In the genomic region with DNA sequence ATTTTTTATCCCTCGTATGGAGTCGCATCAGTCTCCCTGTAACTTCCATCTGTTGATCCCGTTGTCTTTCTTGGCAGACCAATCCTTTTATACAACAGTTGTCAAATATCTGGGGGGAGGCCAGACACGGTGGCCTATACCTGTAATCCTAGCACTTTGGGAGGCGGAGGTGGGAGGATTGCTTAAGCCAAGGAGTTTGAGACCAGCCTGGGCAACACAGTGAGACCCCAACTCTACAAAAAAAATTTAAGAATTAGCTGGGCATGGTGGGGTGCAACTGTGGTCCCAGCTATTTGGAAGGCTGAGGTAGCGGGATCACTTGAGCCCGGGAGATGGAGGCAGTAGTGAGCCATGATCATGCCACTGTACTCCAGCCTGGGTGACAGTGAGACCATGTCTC, we compare ENCODE assay signal across 13 cellular contexts. TPM values are rescaled to one million over a fixed set of nuclear protein-coding genes. Genes with fewer than 3 reads are reported as not detected.
DNase-seq lines count a peak whose midpoint lies in the region; ATAC-seq, FAIRE-seq and TF ChIP-seq lines count a peak whose summit lies in the region.
"Had no signal": no experiment of that assay in that cellular context is flagged by ENCODE, and none has a peak within 500 bp of the region (broad histone marks: within the 10 kb centered on the region; RNA-seq: fewer than 3 reads in every experiment).

No MANE protein-coding gene starts in this region.

- H3K56ac ChIP-seq in H1 (replicated peaks; ENCODE audit: insufficient read length, low read depth, low read length) = no peak overlapping the region

- no peak overlapping the region for H2BK20ac ChIP-seq in H1 (ENCODE audit: low read length)

- H4K20me1 ChIP-seq in OCI-LY3 (ENCODE audit: insufficient read depth, low read length) = peaks cover 12% of the 10 kb centered on the region; the same call in 1 of the 2 replicates
- H4K20me1 ChIP-seq in H1 (replicated peaks in 1 of 2; ENCODE audit: control insufficient read depth in 1 of 2, insufficient read depth in 2 of 2, low read length in 2 of 2) = peaks cover 0 to 8% of the 10 kb centered on the region in 2 experiments

- H3K4me1 Mint-ChIP-seq in activated CD4-positive, alpha-beta T cell treated with anti-CD3 and anti-CD28 coated beads for 36 hours = peaks cover 61% of the 10 kb centered on the region

- CTCF ChIA-PET in activated CD4-positive, alpha-beta T cell treated with anti-CD3 and anti-CD28 coated beads for 36 hours (lab: Charles Lee) = interaction anchor here (0.8 to 6.1 kb wide), 13 partner anchors 9 to 555 kb away, joined by 3 to 50 read pairs (median 7); a partner anchor contains a TSS
- CTCF ChIA-PET in H1 (lab: Charles Lee; ENCODE audit: partially characterized antibody) = interaction anchor here (0.9 to 3.4 kb wide), 5 partner anchors 9 to 67 kb away, joined by 3 to 18 read pairs (median 3); a partner anchor contains a TSS

- intact Hi-C loops in activated CD4-positive, alpha-beta T cell treated with anti-CD3 and anti-CD28 coated beads for 36 hours (cut with DNase I, micrococcal nuclease) = loop anchor here (5.0 kb wide), 3 partner anchors 236 to 799 kb away; a partner anchor contains a TSS

- H3K4ac ChIP-seq in H1 (replicated peaks; ENCODE audit: insufficient read length, low read depth, low read length) (no peak overlapping the region), trophoblast cell (ENCODE audit: low read depth, low read length) (peak overlapping the region; percentile 18)

- POLR2A ChIA-PET in activated CD4-positive, alpha-beta T cell treated with anti-CD3 and anti-CD28 coated beads for 36 hours (lab: Charles Lee) = interaction anchor here (1.2 kb wide), 1 partner anchor 301 kb away, joined by 4 read pairs; no protein-coding TSS in a partner anchor
- POLR2A ChIA-PET in H1 (lab: Charles Lee; ENCODE audit: partially characterized antibody) = interaction anchor here (1.2 to 8.5 kb wide), 3 partner anchors 9 to 30 kb away, joined by 4 to 73 read pairs (median 7); a partner anchor contains a TSS

- H3K36me3 ChIP-seq in OCI-LY3 (replicated peaks; ENCODE audit: low read depth, low read length) (peaks cover 45% of the 10 kb centered on the region), H1 (ENCODE audit: control insufficient read depth in 2 of 4, insufficient read depth in 4 of 4, low read length in 3 of 4) (peaks cover 15 to 55% (median 36%) of the 10 kb centered on the region in 4 experiments), trophoblast cell (ENCODE audit: control insufficient read depth in 1 of 2, insufficient read depth in 2 of 2, low read length in 2 of 2) (peaks cover 7 to 21% of the 10 kb centered on the region in 2 experiments)

- ATAC-seq in activated CD4-positive, alpha-beta T cell treated with anti-CD3 and anti-CD28 coated beads for 36 hours = no peak
- ATAC-seq in HG02852 (IDR thresholded peaks at IDR 0.05; ENCODE audit: unreplicated experiment) = no peak
- ATAC-seq in GM19035 (IDR thresholded peaks at IDR 0.05; ENCODE audit: unreplicated experiment) = no peak

- no peak for TF ChIP-seq POLR2A in H1 (IDR thresholded peaks at IDR 0.05; ENCODE audit: control extremely low read depth in 1 of 2, low read depth in 2 of 2, low read length in 2 of 2)

- no peaks in the 10 kb centered on the region for H3K27me3 ChIP-seq in OCI-LY3 (ENCODE audit: low read depth, low read length)
- no peaks in the 10 kb centered on the region for H3K27me3 ChIP-seq in H1 (replicated peaks in 1 of 4; ENCODE audit: control insufficient read depth in 3 of 4, extremely low read depth in 1 of 4, insufficient read depth in 3 of 4, low read length in 3 of 4)
- H3K27me3 ChIP-seq in trophoblast cell (ENCODE audit: insufficient read depth, low read length) = no peaks in the 10 kb centered on the region
- H3K27me3 ChIP-seq: transverse colon had no signal

- 96% methylated on average over 7 of the region's 7 CpGs; no CpG with 5 or more reads in 1 of the 2 experiments for WGBS in H1 (ENCODE audit: extremely low coverage in 1 of 2, insufficient coverage in 1 of 2, insufficient read length in 1 of 2, insufficient replicate concordance in 2 of 2, low coverage in 1 of 2, low lambda C conversion rate in 2 of 2, missing lambda C conversion rate in 1 of 2), 2 experiments
- no CpG with 5 or more reads among the region's 7 CpGs for WGBS in trophoblast cell (ENCODE audit: extremely low coverage, insufficient coverage, insufficient read length)

- peaks cover 63% of the 10 kb centered on the region for H3K36me3 Mint-ChIP-seq in activated CD4-positive, alpha-beta T cell treated with anti-CD3 and anti-CD28 coated beads for 36 hours (ENCODE audit: low read depth)

- H2BK5ac ChIP-seq in H1 (ENCODE audit: low read depth, low read length) (no peak overlapping the region), trophoblast cell (ENCODE audit: low read depth, low read length, poor library complexity) (no peak overlapping the region)

- no peak for DNase-seq in activated CD4-positive, alpha-beta T cell treated with anti-CD3 and anti-CD28 coated beads for 36 hours
- DNase-seq in activated CD4-positive, alpha-beta T cell treated with anti-CD3 and anti-CD28 coated beads, Interleukin-2, amount 50 U/mL, for 4 hours = no peak
- DNase-seq in H1 (ENCODE audit: low read depth in 1 of 2, low spot score in 2 of 2) (no peak), trophoblast cell (no peak), HCEC 1CT (no peak)
- DNase-seq: ACHN; activated effector memory CD4-positive, alpha-beta T cell treated with anti-CD3 and anti-CD28 coated beads, Interleukin-2, amount 50 U/mL, for 16 hours; NCI-H2227 treated with DMSO at 0.1 percent for 48 hours; transverse colon had no signal

- TF ChIP-seq RAD21 in H1 (IDR thresholded peaks at IDR 0.05 in 1 of 2, conservative IDR thresholded peaks at IDR 0.05 in 1 of 2; ENCODE audit: low read depth in 2 of 2, low read length in 2 of 2) = no peak

- no peak for FAIRE-seq in H1 (lab: Jason Lieb, UNC)

- H3K4me1 ChIP-seq in OCI-LY3 (ENCODE audit: low read length) = peaks cover 54% of the 10 kb centered on the region
- H3K4me1 ChIP-seq in H1 (replicated peaks in 1 of 4; ENCODE audit: control insufficient read depth in 3 of 4, insufficient read depth in 4 of 4, low read length in 3 of 4) = peaks cover 9 to 22% (median 15%) of the 10 kb centered on the region in 4 experiments; a peak in 6 of 7 replicates
- H3K4me1 ChIP-seq in trophoblast cell (ENCODE audit: control insufficient read depth in 1 of 2, insufficient read depth in 2 of 2, low read length in 2 of 2) = peaks cover 8 to 14% of the 10 kb centered on the region in 2 experiments

- TF ChIP-seq CTCF in OCI-LY3 (IDR thresholded peaks at IDR 0.05; ENCODE audit: low read depth, low read length) (no peak), H1 (IDR thresholded peaks at IDR 0.05; ENCODE audit: control extremely low read depth in 1 of 3, insufficient read depth in 1 of 3, low read depth in 1 of 3, low read length in 3 of 3) (no peak)

- no peak overlapping the region for H4K5ac ChIP-seq in H1 (ENCODE audit: insufficient read length, low read depth, low read length)

- H3K79me1 ChIP-seq in H1 (ENCODE audit: low read depth, low read length) (no peaks in the 10 kb centered on the region), trophoblast cell (ENCODE audit: low read length) (peaks cover 10% of the 10 kb centered on the region)

- H3K4me3 ChIP-seq in OCI-LY3 (ENCODE audit: low read length) = no peak overlapping the region
- H3K4me3 ChIP-seq in H1 (ENCODE audit: extremely low read depth in 1 of 4, insufficient read depth in 2 of 4, low read depth in 3 of 4, low read length in 4 of 4) = peak overlapping the region in 1 of 4 experiments; percentile 96; a peak in 2 of 8 replicates
- H3K4me3 ChIP-seq in trophoblast cell (ENCODE audit: low read depth, low read length) = no peak overlapping the region

- H2AK5ac ChIP-seq in H1 (ENCODE audit: low read depth, low read length) (no peak overlapping the region), trophoblast cell (ENCODE audit: low read length) (no peak overlapping the region)

- H3K9me3 ChIP-seq in OCI-LY3 (ENCODE audit: insufficient read depth, low read length) (no peaks in the 10 kb centered on the region), H1 (ENCODE audit: insufficient read depth in 2 of 2, low read depth in 1 of 2, low read length in 1 of 2) (no peaks in the 10 kb centered on the region), trophoblast cell (ENCODE audit: insufficient read depth, low read depth, low read length) (no peaks in the 10 kb centered on the region)
- H3K9me3 ChIP-seq: transverse colon had no signal

- H3K4me2 ChIP-seq in OCI-LY3 (ENCODE audit: low read length) = peak overlapping the region; percentile 87; the same call in 1 of the 2 replicates
- peak overlapping the region in 1 of 2 experiments; percentile 66; a peak in 3 of 4 replicates for H3K4me2 ChIP-seq in H1 (ENCODE audit: insufficient read depth in 1 of 2, low read depth in 2 of 2, low read length in 2 of 2)
- no peak overlapping the region for H3K4me2 ChIP-seq in trophoblast cell (ENCODE audit: low read length)

- H3K14ac ChIP-seq in H1 (ENCODE audit: insufficient read length) = no peak overlapping the region
- no peak overlapping the region for H3K14ac ChIP-seq in trophoblast cell (ENCODE audit: low read length)

- H2BK12ac ChIP-seq in H1 (ENCODE audit: low read depth, low read length) (no peak overlapping the region), trophoblast cell (ENCODE audit: low read length) (no peak overlapping the region)

- no peak overlapping the region for H4K12ac ChIP-seq in trophoblast cell (ENCODE audit: low read depth, low read length)

- peak overlapping the region; percentile 98 for H3K27ac Mint-ChIP-seq in activated CD4-positive, alpha-beta T cell treated with anti-CD3 and anti-CD28 coated beads for 36 hours

- no peaks in the 10 kb centered on the region; the same call in 1 of the 2 replicates for H3K23me2 ChIP-seq in H1 (ENCODE audit: low read depth, low read length)

- H3K79me2 ChIP-seq in OCI-LY3 (ENCODE audit: low read length) = peaks cover 61% of the 10 kb centered on the region
- peaks cover 24 to 54% of the 10 kb centered on the region in 2 experiments for H3K79me2 ChIP-seq in H1 (ENCODE audit: control insufficient read depth in 1 of 2, insufficient read depth in 2 of 2, low read length in 2 of 2)
- H3K79me2 ChIP-seq in trophoblast cell (ENCODE audit: control insufficient read depth, insufficient read depth, low read length, poor library complexity) = peaks cover 7% of the 10 kb centered on the region

- no peak overlapping the region for H2AFZ ChIP-seq in OCI-LY3 (ENCODE audit: low read depth, low read length)
- H2AFZ ChIP-seq in H1 (ENCODE audit: low read length) = no peak overlapping the region
- no peak overlapping the region for H2AFZ ChIP-seq in trophoblast cell (ENCODE audit: insufficient read depth, low read length, poor library complexity)
- H2AFZ ChIP-seq: parathyroid adenoma had no signal

- H3K27ac ChIP-seq in OCI-LY3 (ENCODE audit: low read length) (peak overlapping the region; percentile 91; the same call in 1 of the 2 replicates), H1 (ENCODE audit: low read depth, low read length) (no peak overlapping the region), trophoblast cell (ENCODE audit: low read depth, low read length) (no peak overlapping the region)

- peak overlapping the region; percentile 95 for H3K4me3 Mint-ChIP-seq in activated CD4-positive, alpha-beta T cell treated with anti-CD3 and anti-CD28 coated beads for 36 hours

- H2BK120ac ChIP-seq in H1 (replicated peaks; ENCODE audit: low read depth, low read length) (no peak overlapping the region), trophoblast cell (ENCODE audit: insufficient read depth, low read length, poor library complexity) (no peak overlapping the region)

- H3K18ac ChIP-seq in H1 (ENCODE audit: extremely low read depth, low read length) = no peak overlapping the region
- no peak overlapping the region for H3K18ac ChIP-seq in trophoblast cell (ENCODE audit: low read length)

- peak overlapping the region; percentile 20; the same call in 1 of the 2 replicates for H4K8ac ChIP-seq in H1 (ENCODE audit: extremely low read depth, insufficient read depth, low read length)
- no peak overlapping the region for H4K8ac ChIP-seq in trophoblast cell (ENCODE audit: low read depth, low read length)

- H2BK15ac ChIP-seq in H1 (ENCODE audit: low read length) = no peak overlapping the region

- TF ChIP-seq EP300 in H1 (IDR thresholded peaks at IDR 0.05; ENCODE audit: borderline replicate concordance in 1 of 2, low read depth in 2 of 2, low read length in 2 of 2) = no peak

- H4K91ac ChIP-seq in H1 (replicated peaks; ENCODE audit: insufficient read length, low read length) (no peak overlapping the region), trophoblast cell (ENCODE audit: low read depth, low read length) (no peak overlapping the region)

- H3K27me3 Mint-ChIP-seq in activated CD4-positive, alpha-beta T cell treated with anti-CD3 and anti-CD28 coated beads for 36 hours = no peaks in the 10 kb centered on the region

- H3K9ac ChIP-seq in OCI-LY3 (ENCODE audit: low read length) (no peak overlapping the region), H1 (replicated peaks in 1 of 4; ENCODE audit: extremely low read depth in 1 of 4, low read depth in 3 of 4, low read length in 3 of 4) (no peak overlapping the region), trophoblast cell (ENCODE audit: low read length) (no peak overlapping the region)
- H3K9ac ChIP-seq: parathyroid adenoma had no signal

- no peaks in the 10 kb centered on the region for H3K9me3 Mint-ChIP-seq in activated CD4-positive, alpha-beta T cell treated with anti-CD3 and anti-CD28 coated beads for 36 hours (ENCODE audit: low read depth)

- H3K23ac ChIP-seq in H1 (ENCODE audit: insufficient read length) (no peak overlapping the region), trophoblast cell (ENCODE audit: low read length) (no peak overlapping the region)

RNA-seq across cellular contexts. Expression of a gene that starts 2.0 kb away (rescaled TPM):
- 100 to 1,000 TPM; 395 to 536 TPM for total RNA-seq in activated CD4-positive, alpha-beta T cell treated with anti-CD3 and anti-CD28 coated beads for 36 hours
- total RNA-seq in H1 (2021; fragmentation: NEBNext Ultra II Directional; extraction: Animal tissue kit (Norgen Biotek cat#: 25700)) = 597 and 644 TPM in 2 replicates
- polyA plus RNA-seq in H1 (2011; rRNA removed) = 244 and 308 TPM in 2 replicates
- polyA plus RNA-seq in H1 (2011; cell fraction: cytosol; rRNA removed) = 269 TPM
- 298 TPM for polyA plus RNA-seq in H1 (2011; cell fraction: nucleus; rRNA removed)
- 375 to 610 TPM (median 456 TPM) in 4 replicates for polyA plus RNA-seq in H1 (2012, experiment 1 of 2)
- polyA plus RNA-seq in H1 (2012, experiment 2 of 2) = 36.0 TPM
- 317 TPM for polyA plus RNA-seq in H1 (2013, experiment 1 of 2)
- polyA plus RNA-seq in H1 (2013, experiment 2 of 2) = 314 TPM
- 1,761 and 2,919 TPM in 2 replicates for polyA minus RNA-seq in H1 (2011; rRNA and poly(A)+ RNA removed)
- polyA minus RNA-seq in H1 (2011; cell fraction: cytosol; rRNA and poly(A)+ RNA removed) = 272 TPM
- polyA minus RNA-seq in H1 (2011; cell fraction: nucleus; rRNA and poly(A)+ RNA removed) = 631 TPM
- polyA plus RNA-seq in trophoblast cell (2013) = 193 and 196 TPM in 2 replicates

RNA-seq across cellular contexts. Expression of a gene that starts 29.4 kb away (rescaled TPM):
- total RNA-seq in activated CD4-positive, alpha-beta T cell treated with anti-CD3 and anti-CD28 coated beads for 36 hours = 1 to 10 TPM; 1.6 to 1.8 TPM
- 2.4 and 2.5 TPM in 2 replicates for total RNA-seq in H1 (2021; fragmentation: NEBNext Ultra II Directional; extraction: Animal tissue kit (Norgen Biotek cat#: 25700))
- 0.41 and 0.75 TPM in 2 replicates for polyA plus RNA-seq in H1 (2011; rRNA removed)
- 0.89 TPM for polyA plus RNA-seq in H1 (2011; cell fraction: cytosol; rRNA removed)
- 0.77 TPM for polyA plus RNA-seq in H1 (2011; cell fraction: nucleus; rRNA removed)
- polyA plus RNA-seq in H1 (2012, experiment 1 of 2) = 1.1 to 2.0 TPM (median 1.7 TPM) in 4 replicates
- 0.60 TPM for polyA plus RNA-seq in H1 (2012, experiment 2 of 2)
- polyA plus RNA-seq in H1 (2013, experiment 1 of 2) = 3.5 TPM
- 3.3 TPM for polyA plus RNA-seq in H1 (2013, experiment 2 of 2)
- 0.68 and 4.0 TPM in 2 replicates for polyA minus RNA-seq in H1 (2011; rRNA and poly(A)+ RNA removed)
- polyA minus RNA-seq in H1 (2011; cell fraction: cytosol; rRNA and poly(A)+ RNA removed) = 3.1 TPM
- polyA minus RNA-seq in H1 (2011; cell fraction: nucleus; rRNA and poly(A)+ RNA removed) = 0.80 TPM
- polyA plus RNA-seq in trophoblast cell (2013) = 0.33 and 0.47 TPM in 2 replicates

RNA-seq across cellular contexts. Expression of a gene that starts 29.5 kb away (rescaled TPM):
- total RNA-seq in activated CD4-positive, alpha-beta T cell treated with anti-CD3 and anti-CD28 coated beads for 36 hours = 10 to 100 TPM; 17.0 to 20.8 TPM
- total RNA-seq in H1 (2021; fragmentation: NEBNext Ultra II Directional; extraction: Animal tissue kit (Norgen Biotek cat#: 25700)) = 17.5 and 19.2 TPM in 2 replicates
- 15.3 and 15.9 TPM in 2 replicates for polyA plus RNA-seq in H1 (2011; rRNA removed)
- 15.0 TPM for polyA plus RNA-seq in H1 (2011; cell fraction: cytosol; rRNA removed)
- 25.3 TPM for polyA plus RNA-seq in H1 (2011; cell fraction: nucleus; rRNA removed)
- polyA plus RNA-seq in H1 (2012, experiment 1 of 2) = 17.2 to 20.7 TPM (median 17.4 TPM) in 4 replicates
- 11.2 TPM for polyA plus RNA-seq in H1 (2012, experiment 2 of 2)
- polyA plus RNA-seq in H1 (2013, experiment 1 of 2) = 9.3 TPM
- 8.6 TPM for polyA plus RNA-seq in H1 (2013, experiment 2 of 2)
- 28.2 and 53.7 TPM in 2 replicates for polyA minus RNA-seq in H1 (2011; rRNA and poly(A)+ RNA removed)
- polyA minus RNA-seq in H1 (2011; cell fraction: cytosol; rRNA and poly(A)+ RNA removed) = 12.9 TPM
- 27.9 TPM for polyA minus RNA-seq in H1 (2011; cell fraction: nucleus; rRNA and poly(A)+ RNA removed)
- polyA plus RNA-seq in trophoblast cell (2013) = 1.9 and 2.2 TPM in 2 replicates
